Comparison of ENCODE assay signal across 11 cellular contexts in the genomic region with DNA sequence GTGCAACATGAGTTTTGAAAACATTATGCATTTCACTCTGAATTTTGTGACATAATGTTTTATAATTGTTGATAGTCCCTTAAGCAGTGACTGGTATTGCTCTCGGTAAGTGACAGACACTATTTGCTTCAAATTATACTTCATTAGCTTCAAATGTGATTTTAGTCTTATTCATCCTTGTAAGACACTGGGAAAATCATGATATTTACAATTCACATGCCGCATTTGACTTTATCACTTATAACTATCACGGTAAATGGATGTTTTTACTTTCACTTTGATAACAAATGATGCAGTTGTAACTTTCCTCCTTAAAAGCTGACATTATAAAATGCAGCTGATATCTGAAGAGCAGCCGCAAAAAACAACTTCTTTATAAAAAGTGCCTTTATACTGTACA. TPM values are rescaled to one million over a fixed set of nuclear protein-coding genes. Genes with fewer than 3 reads are reported as not detected.
DNase-seq lines count a peak whose midpoint lies in the region; ATAC-seq and TF ChIP-seq lines count a peak whose summit lies in the region.
"Had no signal": no experiment of that assay in that cellular context is flagged by ENCODE, and none has a peak within 500 bp of the region (broad histone marks: within the 10 kb centered on the region; RNA-seq: fewer than 3 reads in every experiment).

No MANE protein-coding gene starts in this region.

- CTCF ChIA-PET in AG04450 (lab: Charles Lee) = interaction anchor here (0.6 to 6.6 kb wide), 4 partner anchors 30 to 1283 kb away, joined by 3 to 148 read pairs (median 5); no protein-coding TSS in a partner anchor

- no peak overlapping the region for H2BK20ac ChIP-seq in H9 (ENCODE audit: low read depth, low read length, poor library complexity, severe bottlenecking)

- H3K23me2 ChIP-seq in H9 (ENCODE audit: insufficient read length, low read depth, low read length, poor library complexity, severe bottlenecking) = no peaks in the 10 kb centered on the region

- H2BK120ac ChIP-seq in H9 (ENCODE audit: low read depth, low read length, poor library complexity, severe bottlenecking) = no peak overlapping the region

- H3K9me3 ChIP-seq in AG04450 (ENCODE audit: control insufficient read depth, insufficient read depth, low read length) = no peaks in the 10 kb centered on the region
- no peaks in the 10 kb centered on the region for H3K9me3 ChIP-seq in muscle layer of duodenum (ENCODE audit: control insufficient read depth in 1 of 2, low read length in 2 of 2)
- H3K9me3 ChIP-seq in H9 (ENCODE audit: control insufficient read depth, low read depth, low read length) = no peaks in the 10 kb centered on the region
- no peaks in the 10 kb centered on the region for H3K9me3 ChIP-seq in body of pancreas

- H3K4me2 ChIP-seq in KMS-11 (0 out of 2 replicates have a peak overlapping the region, but pooled peaks have one; percentile 11), H9 (ENCODE audit: insufficient read depth, insufficient read length, low read length) (no peak overlapping the region)

- intact Hi-C loops in body of pancreas (cut with DNase I) = loop anchor here (5.0 kb wide), 1 partner anchor 157 kb away; no protein-coding TSS in a partner anchor

- no peak overlapping the region for H4K91ac ChIP-seq in H9 (ENCODE audit: insufficient read length, low read depth, low read length)

- peak overlapping the region; percentile 63 for H3K4me3 Mint-ChIP-seq in activated naive CD8-positive, alpha-beta T cell treated with anti-CD3 and anti-CD28 coated beads, Interleukin-2, amount 50 U/mL, for 24 hours
- no peak overlapping the region for H3K4me3 Mint-ChIP-seq in H9

- peaks cover 23% of the 10 kb centered on the region for H3K4me1 Mint-ChIP-seq in activated naive CD8-positive, alpha-beta T cell treated with anti-CD3 and anti-CD28 coated beads, Interleukin-2, amount 50 U/mL, for 24 hours
- no peaks in the 10 kb centered on the region for H3K4me1 Mint-ChIP-seq in H9

- H3K4ac ChIP-seq in H9 (ENCODE audit: low read depth, low read length) = no peak overlapping the region

- H3K79me2 ChIP-seq in KMS-11 (ENCODE audit: insufficient read depth, low read depth) (no peaks in the 10 kb centered on the region), H9 (ENCODE audit: insufficient read depth, low read length) (no peaks in the 10 kb centered on the region)

- H3K4me3 ChIP-seq in AG04450 (ENCODE audit: low read depth, low read length) (peak overlapping the region; percentile 1; the same call in 1 of the 2 replicates), KMS-11 (IDR thresholded peaks at IDR 0.05; ENCODE audit: insufficient read depth, low read depth, low read length) (no peak overlapping the region), muscle layer of duodenum (ENCODE audit: low read depth in 1 of 2, low read length in 2 of 2) (peak overlapping the region; percentile 24 to 45), body of pancreas (no peak overlapping the region)

- no peak overlapping the region for H3K27ac Mint-ChIP-seq in activated naive CD8-positive, alpha-beta T cell treated with anti-CD3 and anti-CD28 coated beads, Interleukin-2, amount 50 U/mL, for 24 hours
- no peak overlapping the region for H3K27ac Mint-ChIP-seq in H9

- H4K20me1 ChIP-seq in KMS-11 (ENCODE audit: insufficient read depth) (no peaks in the 10 kb centered on the region), H9 (ENCODE audit: control insufficient read depth, insufficient read depth, insufficient read length) (no peaks in the 10 kb centered on the region)

- no peak for DNase-seq in AG04450 (ENCODE audit: low read depth, low spot score)
- DNase-seq in activated naive CD8-positive, alpha-beta T cell treated with anti-CD3 and anti-CD28 coated beads, Interleukin-2, amount 50 U/mL, for 24 hours = no peak
- no peak for DNase-seq in H9
- no peak for DNase-seq in body of pancreas
- DNase-seq: central memory CD4-positive, alpha-beta T cell; NCI-H69; small intestine had no signal

- H3K18ac ChIP-seq in H9 (ENCODE audit: insufficient read length, low read depth, low read length) = no peak overlapping the region

- H3K9ac ChIP-seq in KMS-11 (no peak overlapping the region), H9 (ENCODE audit: extremely low read depth, insufficient read length, low read length) (no peak overlapping the region)

- POLR2A ChIA-PET in AG04450 (lab: Yijun Ruan, JAX) = no interaction called here

- H2BK15ac ChIP-seq in H9 (ENCODE audit: low read depth, low read length) = no peak overlapping the region

- H3K56ac ChIP-seq in H9 (ENCODE audit: insufficient read length, low read depth, low read length) = no peak overlapping the region

- no peak overlapping the region for H4K8ac ChIP-seq in H9 (replicated peaks; ENCODE audit: insufficient read length, low read depth, low read length)

- TF ChIP-seq CTCF in AG04450 (IDR thresholded peaks at IDR 0.05; ENCODE audit: low read depth, low read length) (no peak), KMS-11 (conservative IDR thresholded peaks at IDR 0.05; ENCODE audit: low read depth, low read length) (no peak), H9 (conservative IDR thresholded peaks at IDR 0.05) (no peak), body of pancreas (IDR thresholded peaks at IDR 0.05) (no peak)

- H3K36me3 ChIP-seq in KMS-11 (ENCODE audit: insufficient read depth) = no peaks in the 10 kb centered on the region
- peaks cover 8 to 15% of the 10 kb centered on the region in 2 donors for H3K36me3 ChIP-seq in muscle layer of duodenum (ENCODE audit: control insufficient read depth in 1 of 2, insufficient read depth in 2 of 2, low read length in 2 of 2)
- H3K36me3 ChIP-seq in body of pancreas (replicated peaks in 1 of 2; ENCODE audit: insufficient read depth in 1 of 2, low read depth in 2 of 2) = no peaks in the 10 kb centered on the region

- no CpG with 5 or more reads among the region's 4 CpGs for WGBS in H9 (ENCODE audit: extremely low coverage, insufficient read length, low lambda C conversion rate)
- WGBS in body of pancreas, 2 donors = 13 to 18% methylated on average over 4 of the region's 4 CpGs

- ATAC-seq in activated naive CD8-positive, alpha-beta T cell treated with anti-CD3 and anti-CD28 coated beads, Interleukin-2, amount 50 U/mL, for 24 hours = no peak
- ATAC-seq in GM21367 (IDR thresholded peaks at IDR 0.05; ENCODE audit: unreplicated experiment) = no peak
- no peak for ATAC-seq in GM21447 (IDR thresholded peaks at IDR 0.05; ENCODE audit: unreplicated experiment)
- ATAC-seq in body of pancreas = no peak

- H3K9me3 Mint-ChIP-seq in activated naive CD8-positive, alpha-beta T cell treated with anti-CD3 and anti-CD28 coated beads, Interleukin-2, amount 50 U/mL, for 24 hours = no peaks in the 10 kb centered on the region
- H3K9me3 Mint-ChIP-seq in H9 = no peaks in the 10 kb centered on the region

- no peak overlapping the region for H2AK5ac ChIP-seq in H9 (ENCODE audit: insufficient read length, low read length)

- peaks cover 4% of the 10 kb centered on the region for H3K4me1 ChIP-seq in KMS-11 (ENCODE audit: low read depth, poor library complexity, severe bottlenecking)
- peaks cover 0 to 44% of the 10 kb centered on the region in 2 donors for H3K4me1 ChIP-seq in muscle layer of duodenum (ENCODE audit: control insufficient read depth in 1 of 2, insufficient read depth in 2 of 2, low read length in 2 of 2)
- H3K4me1 ChIP-seq in H9 (ENCODE audit: insufficient read depth, low read length) = no peaks in the 10 kb centered on the region
- H3K4me1 ChIP-seq in body of pancreas = no peaks in the 10 kb centered on the region

- no peak overlapping the region for H3K14ac ChIP-seq in H9 (ENCODE audit: insufficient read depth, low read length)

- H2BK12ac ChIP-seq in H9 (ENCODE audit: insufficient read length, low read depth, low read length) = no peak overlapping the region

- no peak overlapping the region for H2BK5ac ChIP-seq in H9 (ENCODE audit: insufficient read length, low read length)

- H3K27me3 Mint-ChIP-seq in activated naive CD8-positive, alpha-beta T cell treated with anti-CD3 and anti-CD28 coated beads, Interleukin-2, amount 50 U/mL, for 24 hours = peaks cover 3% of the 10 kb centered on the region
- H3K27me3 Mint-ChIP-seq in H9 (ENCODE audit: low read depth) = no peaks in the 10 kb centered on the region

- no peak overlapping the region for H3K23ac ChIP-seq in H9 (ENCODE audit: insufficient read length, low read depth, low read length)

- H3K36me3 Mint-ChIP-seq in activated naive CD8-positive, alpha-beta T cell treated with anti-CD3 and anti-CD28 coated beads, Interleukin-2, amount 50 U/mL, for 24 hours (ENCODE audit: low read depth) = no peaks in the 10 kb centered on the region
- H3K36me3 Mint-ChIP-seq in H9 (ENCODE audit: insufficient read depth in 1 of 3, low read depth in 3 of 3) = no peaks in the 10 kb centered on the region

- no peaks in the 10 kb centered on the region for H3K79me1 ChIP-seq in H9 (ENCODE audit: insufficient read depth, low read depth, low read length, poor library complexity, severe bottlenecking)

- H2AFZ ChIP-seq in KMS-11 (ENCODE audit: low read depth) (peak overlapping the region; percentile 47), H9 (ENCODE audit: low read length) (no peak overlapping the region)

- H3K27ac ChIP-seq in AG04450 (ENCODE audit: low read depth, low read length) = no peak overlapping the region
- no peak overlapping the region for H3K27ac ChIP-seq in KMS-11
- H3K27ac ChIP-seq in muscle layer of duodenum (ENCODE audit: low read length) = peak overlapping the region; percentile 54
- no peak overlapping the region for H3K27ac ChIP-seq in H9 (ENCODE audit: insufficient read length, low read depth, low read length)
- H3K27ac ChIP-seq in body of pancreas = no peak overlapping the region

- no peak overlapping the region for H3T11ph ChIP-seq in H9 (ENCODE audit: low read length)

- no peaks in the 10 kb centered on the region for H3K27me3 ChIP-seq in AG04450 (ENCODE audit: control insufficient read depth, insufficient read depth, low read length)
- no peaks in the 10 kb centered on the region for H3K27me3 ChIP-seq in KMS-11 (ENCODE audit: insufficient read depth, low read depth)
- no peaks in the 10 kb centered on the region for H3K27me3 ChIP-seq in muscle layer of duodenum (ENCODE audit: low read depth, low read length)
- H3K27me3 ChIP-seq in H9 (ENCODE audit: insufficient read depth, low read length) = no peaks in the 10 kb centered on the region
- H3K27me3 ChIP-seq in body of pancreas = no peaks in the 10 kb centered on the region

- TF ChIP-seq POLR2A in body of pancreas (IDR thresholded peaks at IDR 0.05) = no peak

- H4K5ac ChIP-seq in H9 (ENCODE audit: insufficient read length, low read depth, low read length) = no peak overlapping the region

RNA-seq across cellular contexts. Expression of gene ITGA2, which starts 44.1 kb away (rescaled TPM):
- polyA plus RNA-seq in AG04450 (2011; rRNA removed) = 58.2 and 71.9 TPM in 2 replicates
- polyA minus RNA-seq in AG04450 (2011; rRNA and poly(A)+ RNA removed) = 84.4 and 118 TPM in 2 replicates
- total RNA-seq in H9 (2021) (3.0 and 3.2 TPM in 2 replicates), body of pancreas (1 to 10 TPM; 4.0 to 4.4 TPM)

Comparison
In these comparisons a context has a peak if more than half of its experiments do, and no peak if none do; other contexts are left out.
1. H3K4me3 ChIP-seq: peak in AG04450 (single experiment) and muscle layer of duodenum (2 of 2); none in KMS-11 (single experiment) and body of pancreas (0 of 2).